In the genomic region with DNA sequence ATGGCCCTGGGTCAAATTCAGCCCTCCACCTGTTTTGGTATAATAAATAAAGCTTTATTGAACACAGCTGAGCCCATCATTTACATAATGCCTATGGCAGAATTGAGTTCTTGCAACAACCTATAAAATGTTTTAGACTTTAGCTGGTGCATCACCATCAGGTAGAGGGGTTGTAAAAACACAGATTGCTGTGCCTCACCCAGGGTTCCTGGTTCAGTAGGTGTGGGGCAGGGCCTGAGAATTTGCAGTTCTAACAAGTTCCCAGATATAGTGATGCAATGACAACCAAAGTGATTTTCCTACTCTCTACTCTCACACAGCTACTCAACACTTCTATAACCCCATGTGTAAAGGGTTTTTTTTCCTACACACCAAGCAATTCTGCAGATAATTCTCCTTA, we compare ENCODE assay signal across 20 cellular contexts.
"Had no signal": no experiment of that assay in that cellular context is flagged by ENCODE, and none has a peak within 500 bp of the region (broad histone marks: within the 10 kb centered on the region; RNA-seq: fewer than 3 reads in every experiment).

No MANE protein-coding gene starts in this region.

- H3K36me3 Mint-ChIP-seq: immature natural killer cell; mesothelial cell of epicardium; natural killer cell treated with Interleukin-12 subunit alpha and Interleukin-12 subunit beta and Interleukin-15 and Interleukin-18, amount 100 ng/mL, for 72 hours; stimulated activated memory B cell treated with anti-CD40 and anti-IgM and Interleukin-4, amounts not matched to agents 10 μg/mL and 1 μg/mL and 100 μg/mL, for 72 hours had no signal

- ATAC-seq: naive thymus-derived CD4-positive, alpha-beta T cell; natural killer cell treated with Interleukin-12 subunit alpha and Interleukin-12 subunit beta and Interleukin-15 and Interleukin-18, amount 100 ng/mL, for 72 hours; right lobe of liver; stimulated activated memory B cell treated with anti-CD40 and anti-IgM and Interleukin-4, amounts not matched to agents 10 μg/mL and 1 μg/mL and 100 μg/mL, for 72 hours; stimulated activated naive CD8-positive, alpha-beta T cell treated with anti-CD3 and anti-CD28 coated beads, Interleukin-15, amount 100 ng/mL, for 72 hours had no signal

- H3K4me1 Mint-ChIP-seq: immature natural killer cell; mesothelial cell of epicardium; stimulated activated memory B cell treated with anti-CD40 and anti-IgM and Interleukin-4, amounts not matched to agents 10 μg/mL and 1 μg/mL and 100 μg/mL, for 72 hours; stimulated activated naive CD8-positive, alpha-beta T cell treated with anti-CD3 and anti-CD28 coated beads, Interleukin-15, amount 100 ng/mL, for 72 hours had no signal

- H3K4me3 Mint-ChIP-seq: immature natural killer cell; mesothelial cell of epicardium; naive thymus-derived CD4-positive, alpha-beta T cell; natural killer cell treated with Interleukin-12 subunit alpha and Interleukin-12 subunit beta and Interleukin-15 and Interleukin-18, amount 100 ng/mL, for 72 hours; stimulated activated memory B cell treated with anti-CD40 and anti-IgM and Interleukin-4, amounts not matched to agents 10 μg/mL and 1 μg/mL and 100 μg/mL, for 72 hours; stimulated activated naive CD8-positive, alpha-beta T cell treated with anti-CD3 and anti-CD28 coated beads, Interleukin-15, amount 100 ng/mL, for 72 hours had no signal

- H3K9me3 Mint-ChIP-seq: immature natural killer cell; natural killer cell treated with Interleukin-12 subunit alpha and Interleukin-12 subunit beta and Interleukin-15 and Interleukin-18, amount 100 ng/mL, for 72 hours; stimulated activated naive CD8-positive, alpha-beta T cell treated with anti-CD3 and anti-CD28 coated beads, Interleukin-15, amount 100 ng/mL, for 72 hours had no signal

- H3K27ac Mint-ChIP-seq: immature natural killer cell; mesothelial cell of epicardium; naive thymus-derived CD4-positive, alpha-beta T cell; natural killer cell treated with Interleukin-12 subunit alpha and Interleukin-12 subunit beta and Interleukin-15 and Interleukin-18, amount 100 ng/mL, for 72 hours; progenitor cell of endocrine pancreas; stimulated activated memory B cell treated with anti-CD40 and anti-IgM and Interleukin-4, amounts not matched to agents 10 μg/mL and 1 μg/mL and 100 μg/mL, for 72 hours; stimulated activated naive CD8-positive, alpha-beta T cell treated with anti-CD3 and anti-CD28 coated beads, Interleukin-15, amount 100 ng/mL, for 72 hours had no signal

- H3K27me3 Mint-ChIP-seq: naive thymus-derived CD4-positive, alpha-beta T cell; progenitor cell of endocrine pancreas; stimulated activated memory B cell treated with anti-CD40 and anti-IgM and Interleukin-4, amounts not matched to agents 10 μg/mL and 1 μg/mL and 100 μg/mL, for 72 hours; stimulated activated naive CD8-positive, alpha-beta T cell treated with anti-CD3 and anti-CD28 coated beads, Interleukin-15, amount 100 ng/mL, for 72 hours had no signal

- DNase-seq: hypothalamus; immature natural killer cell; kidney; left ventricle myocardium inferior; mesendoderm; naive thymus-derived CD4-positive, alpha-beta T cell; ovary; right lobe of liver; stimulated activated CD4-positive, alpha-beta T cell treated with anti-CD3 and anti-CD28 coated beads, Interleukin-1b, Interleukin-23, amount 100 ng/mL, for 48 hours; stimulated activated CD4-positive, alpha-beta T cell treated with anti-CD3 and anti-CD28 coated beads, Interleukin-2, amount 100 ng/mL, for 48 hours; stimulated activated CD4-positive, alpha-beta T cell treated with anti-CD3 and anti-CD28 coated beads, Interleukin-4, amount 100 ng/mL, for 4 hours; stimulated activated CD8-positive, alpha-beta memory T cell treated with anti-CD3 and anti-CD28 coated beads, Interleukin-4, amount 100 ng/mL, for 48 hours; stimulated activated naive CD4-positive, alpha-beta T cell treated with Interleukin-2 at 50 U/mL for 16 hours; stimulated activated naive CD8-positive, alpha-beta T cell treated with anti-CD3 and anti-CD28 coated beads, Interleukin-15, amount 100 ng/mL, for 72 hours; substantia nigra; upper lobe of left lung had no signal
